10 cellular contexts compared by ENCODE assay signal in genomic region chr7:137981175-137981574, GRCh38. TPM values are rescaled to one million over a fixed set of nuclear protein-coding genes. Genes with fewer than 3 reads are reported as not detected.
A peak's percentile ranks its signal among the peaks of the same experiment; 100 is the strongest.
DNase-seq lines count a peak whose midpoint lies in the region; ATAC-seq and TF ChIP-seq lines count a peak whose summit lies in the region.
"Had no signal": no experiment of that assay in that cellular context is flagged by ENCODE, and none has a peak within 500 bp of the region (broad histone marks: within the 10 kb centered on the region; RNA-seq: fewer than 3 reads in every experiment).

No MANE protein-coding gene starts in this region.

- no peaks in the 10 kb centered on the region for H3K27me3 ChIP-seq in esophagus muscularis mucosa

- peak overlapping the region; percentile 49 for H3K27ac Mint-ChIP-seq in stimulated activated effector memory CD8-positive, alpha-beta T cell treated with anti-CD3 and anti-CD28 coated beads, Interleukin-12 subunit alpha, Interleukin-12 subunit beta, amount 100 ng/mL, for 72 hours

- H3K36me3 Mint-ChIP-seq in stimulated activated effector memory CD8-positive, alpha-beta T cell treated with anti-CD3 and anti-CD28 coated beads, Interleukin-12 subunit alpha, Interleukin-12 subunit beta, amount 100 ng/mL, for 72 hours, result peaks cover 4% of the 10 kb centered on the region

- no peak for TF ChIP-seq POLR2A in esophagus muscularis mucosa (IDR thresholded peaks at IDR 0.05; ENCODE audit: low read depth)

- intact Hi-C loops in esophagus muscularis mucosa (cut with DNase I), result no loop called here

- no peak overlapping the region for H3K4me3 ChIP-seq in esophagus muscularis mucosa

- TF ChIP-seq CTCF in esophagus muscularis mucosa (IDR thresholded peaks at IDR 0.05), result no peak

- peak; percentile 1 for ATAC-seq in GM18498 (IDR thresholded peaks at IDR 0.05; ENCODE audit: unreplicated experiment)
- ATAC-seq in HG03521 (IDR thresholded peaks at IDR 0.05; ENCODE audit: unreplicated experiment), result peak; percentile 3
- no peak for ATAC-seq in stimulated activated effector memory CD8-positive, alpha-beta T cell treated with anti-CD3 and anti-CD28 coated beads, Interleukin-12 subunit alpha, Interleukin-12 subunit beta, amount 100 ng/mL, for 72 hours
- ATAC-seq: activated T-cell treated with anti-CD3 and anti-CD28 coated beads, Interleukin-2, amount 50 U/mL, for 4 hours had no signal

- H3K9me3 ChIP-seq in esophagus muscularis mucosa, result no peaks in the 10 kb centered on the region

- TF ChIP-seq EP300 in esophagus muscularis mucosa (IDR thresholded peaks at IDR 0.05), result no peak

- peak overlapping the region; percentile 24 to 78 (median 72) for H3K27ac ChIP-seq in esophagus muscularis mucosa (replicated peaks in 1 of 4)

- H3K4me1 ChIP-seq in esophagus muscularis mucosa, result peaks cover 54 to 100% (median 99%) of the 10 kb centered on the region in 4 donors

- H3K4me1 Mint-ChIP-seq in stimulated activated effector memory CD8-positive, alpha-beta T cell treated with anti-CD3 and anti-CD28 coated beads, Interleukin-12 subunit alpha, Interleukin-12 subunit beta, amount 100 ng/mL, for 72 hours, result peaks cover 59% of the 10 kb centered on the region

- no peak overlapping the region for H3K4me3 Mint-ChIP-seq in stimulated activated effector memory CD8-positive, alpha-beta T cell treated with anti-CD3 and anti-CD28 coated beads, Interleukin-12 subunit alpha, Interleukin-12 subunit beta, amount 100 ng/mL, for 72 hours
- H3K4me3 Mint-ChIP-seq: activated T-cell treated with anti-CD3 and anti-CD28 coated beads, Interleukin-2, amount 50 U/mL, for 4 hours had no signal

- DNase-seq in esophagus muscularis mucosa (ENCODE audit: extremely low spot score) (no peak), COLO668 (lab: John Stamatoyannopoulos, UW; ENCODE audit: unreplicated experiment) (no peak), NCI-H146 (lab: John Stamatoyannopoulos, UW) (no peak), NCI-H2227 treated with DMSO at 0.1 percent for 48 hours (lab: John Stamatoyannopoulos, UW) (no peak), NCI-H187 treated with DMSO at 0.1 percent for 48 hours (lab: John Stamatoyannopoulos, UW) (no peak)
- DNase-seq in stimulated activated effector memory CD8-positive, alpha-beta T cell treated with anti-CD3 and anti-CD28 coated beads, Interleukin-12 subunit alpha, Interleukin-12 subunit beta, amount 100 ng/mL, for 72 hours (ENCODE audit: low spot score in 2 of 2), result no peak
- DNase-seq: activated T-cell treated with anti-CD3 and anti-CD28 coated beads, Interleukin-2, amount 50 U/mL, for 4 hours; Karpas-422 had no signal

- H3K36me3 ChIP-seq in esophagus muscularis mucosa, result no peaks in the 10 kb centered on the region

- H3K9me3 Mint-ChIP-seq in stimulated activated effector memory CD8-positive, alpha-beta T cell treated with anti-CD3 and anti-CD28 coated beads, Interleukin-12 subunit alpha, Interleukin-12 subunit beta, amount 100 ng/mL, for 72 hours, result peaks cover 4% of the 10 kb centered on the region

RNA-seq across cellular contexts. Expression of gene CREB3L2, which starts 20.7 kb away (rescaled TPM):
- total RNA-seq in esophagus muscularis mucosa, result 10 to 100 TPM; 29.2 to 43.4 (median 37.1) TPM
